Comparison of ENCODE assay signal across 8 cellular contexts in genomic region chr16:30122621-30123160, GRCh38. TPM values are rescaled to one million over a fixed set of nuclear protein-coding genes. Genes with fewer than 3 reads are reported as not detected.
DNase-seq lines count a peak whose midpoint lies in the region; ATAC-seq and TF ChIP-seq lines count a peak whose summit lies in the region.

No MANE protein-coding gene starts in this region.

- DNase-seq in CD14-positive monocyte (ENCODE audit: low spot score) (no peak), right atrium auricular region (ENCODE audit: low spot score) (no peak), sigmoid colon (no peak), NCI-H2107 (lab: John Stamatoyannopoulos, UW) (no peak)
- DNase-seq in activated T-helper 2 cell treated with anti-CD3 and anti-CD28 coated beads, Interferon-gamma antibody, Interleukin-2, Interleukin-4, amounts not matched to agents 10 μg/mL and 5 μg/mL and 100 μg/mL, durations not matched to agents 14 hours and 24 hours and 36 hours (ENCODE audit: low spot score): no peak
- no peak for DNase-seq in central memory CD4-positive, alpha-beta T cell

- peak overlapping the region; percentile 28 to 93 (median 79) for H3K27ac Mint-ChIP-seq in CD14-positive monocyte
- peak overlapping the region; percentile 85 for H3K27ac Mint-ChIP-seq in activated T-helper 2 cell treated with anti-CD3 and anti-CD28 coated beads, Interferon-gamma antibody, Interleukin-2, Interleukin-4, amounts not matched to agents 10 μg/mL and 5 μg/mL and 100 μg/mL, durations not matched to agents 14 hours and 24 hours and 36 hours

- H3K27me3 ChIP-seq in right atrium auricular region (no peaks in the 10 kb centered on the region), sigmoid colon (no peaks in the 10 kb centered on the region)

- no peak for TF ChIP-seq EP300 in sigmoid colon (IDR thresholded peaks at IDR 0.05)

- H3K9me3 ChIP-seq in right atrium auricular region (no peaks in the 10 kb centered on the region), sigmoid colon (no peaks in the 10 kb centered on the region)

- TF ChIP-seq CTCF in CD14-positive monocyte (IDR thresholded peaks at IDR 0.05): no peak
- no peak for TF ChIP-seq CTCF in right atrium auricular region (IDR thresholded peaks at IDR 0.05)
- TF ChIP-seq CTCF in sigmoid colon (IDR thresholded peaks at IDR 0.05): no peak

- H3K36me3 ChIP-seq in right atrium auricular region (peaks cover 28% of the 10 kb centered on the region), sigmoid colon (peaks cover 14 to 41% (median 19%) of the 10 kb centered on the region in 4 donors)

- H3K27me3 Mint-ChIP-seq in CD14-positive monocyte (ENCODE audit: low read depth in 3 of 3): peaks cover 0 to 4% (median 0%) of the 10 kb centered on the region in 3 donors
- no peaks in the 10 kb centered on the region for H3K27me3 Mint-ChIP-seq in activated T-helper 2 cell treated with anti-CD3 and anti-CD28 coated beads, Interferon-gamma antibody, Interleukin-2, Interleukin-4, amounts not matched to agents 10 μg/mL and 5 μg/mL and 100 μg/mL, durations not matched to agents 14 hours and 24 hours and 36 hours (ENCODE audit: low read depth)

- peak overlapping the region; percentile 88 to 97 for H3K27ac ChIP-seq in right atrium auricular region
- H3K27ac ChIP-seq in sigmoid colon: peak overlapping the region; percentile 93 to 98 (median 96)

- intact Hi-C loops in CD14-positive monocyte (cut with micrococcal nuclease) (loop anchor here (2.0 to 5.0 kb wide), 2 partner anchors 30 to 55 kb away; partner anchors contain the start of gene ALDOA (in 2 of the 2)), sigmoid colon (cut with DNase I) (loop anchor here (2.0 kb wide), 1 partner anchor 26 kb away; the partner anchor contains the start of gene YPEL3)
- intact Hi-C loops in activated T-helper 2 cell treated with anti-CD3 and anti-CD28 coated beads, Interferon-gamma antibody, Interleukin-2, Interleukin-4, amounts not matched to agents 10 μg/mL and 5 μg/mL and 100 μg/mL, durations not matched to agents 14 hours and 24 hours and 36 hours (cut with micrococcal nuclease): loop anchor here (5.0 kb wide), 1 partner anchor 285 kb away; the partner anchor contains the start of gene ZNF771

- H3K4me1 Mint-ChIP-seq in CD14-positive monocyte: peaks cover 24% of the 10 kb centered on the region
- peaks cover 19% of the 10 kb centered on the region for H3K4me1 Mint-ChIP-seq in activated T-helper 2 cell treated with anti-CD3 and anti-CD28 coated beads, Interferon-gamma antibody, Interleukin-2, Interleukin-4, amounts not matched to agents 10 μg/mL and 5 μg/mL and 100 μg/mL, durations not matched to agents 14 hours and 24 hours and 36 hours (ENCODE audit: low read depth)

- H3K9me3 Mint-ChIP-seq in CD14-positive monocyte: no peaks in the 10 kb centered on the region
- H3K9me3 Mint-ChIP-seq in activated T-helper 2 cell treated with anti-CD3 and anti-CD28 coated beads, Interferon-gamma antibody, Interleukin-2, Interleukin-4, amounts not matched to agents 10 μg/mL and 5 μg/mL and 100 μg/mL, durations not matched to agents 14 hours and 24 hours and 36 hours: no peaks in the 10 kb centered on the region

- H3K36me3 Mint-ChIP-seq in CD14-positive monocyte: peaks cover 22 to 36% of the 10 kb centered on the region in 2 donors
- H3K36me3 Mint-ChIP-seq in activated T-helper 2 cell treated with anti-CD3 and anti-CD28 coated beads, Interferon-gamma antibody, Interleukin-2, Interleukin-4, amounts not matched to agents 10 μg/mL and 5 μg/mL and 100 μg/mL, durations not matched to agents 14 hours and 24 hours and 36 hours (ENCODE audit: low read depth): peaks cover 19% of the 10 kb centered on the region

- H3K4me3 ChIP-seq in right atrium auricular region (peak overlapping the region; percentile 80 to 92), sigmoid colon (peak overlapping the region; percentile 97 to 99 (median 99))

- peak; percentile 12 for ATAC-seq in HG03521 (IDR thresholded peaks at IDR 0.05; ENCODE audit: unreplicated experiment)
- ATAC-seq in HG02571 (IDR thresholded peaks at IDR 0.05; ENCODE audit: unreplicated experiment): no peak

- WGBS in sigmoid colon, 2 donors: 1% methylated on average over 41 of the region's 41 CpGs

- peak overlapping the region; percentile 91 to 96 for H3K4me3 Mint-ChIP-seq in CD14-positive monocyte
- peak overlapping the region; percentile 89 for H3K4me3 Mint-ChIP-seq in activated T-helper 2 cell treated with anti-CD3 and anti-CD28 coated beads, Interferon-gamma antibody, Interleukin-2, Interleukin-4, amounts not matched to agents 10 μg/mL and 5 μg/mL and 100 μg/mL, durations not matched to agents 14 hours and 24 hours and 36 hours (ENCODE audit: low read depth)

- H3K4me1 ChIP-seq in right atrium auricular region: peaks cover 0 to 37% of the 10 kb centered on the region in 2 donors
- H3K4me1 ChIP-seq in sigmoid colon: peaks cover 0 to 38% (median 34%) of the 10 kb centered on the region in 4 donors

- TF ChIP-seq POLR2A in sigmoid colon (IDR thresholded peaks at IDR 0.05): no peak

RNA-seq across cellular contexts. Expression of gene MAPK3, which starts 0.3 kb away (rescaled TPM):
- polyA plus RNA-seq in CD14-positive monocyte (10 to 100 TPM in 1 of 2 donors, 1 to 10 TPM in 1; 8.1 to 10.2 TPM), sigmoid colon (100 to 1,000 TPM; 214 to 365 (median 321) TPM)
- total RNA-seq in activated T-helper 2 cell treated with anti-CD3 and anti-CD28 coated beads, Interferon-gamma antibody, Interleukin-2, Interleukin-4, amounts not matched to agents 10 μg/mL and 5 μg/mL and 100 μg/mL, durations not matched to agents 14 hours and 24 hours and 36 hours: 61.9 and 63.9 TPM in 2 replicates
- total RNA-seq in right atrium auricular region (10 to 100 TPM; 27.9 to 76.6 TPM), sigmoid colon (10 to 100 TPM; 43.8 to 59.9 (median 57.6) TPM)

RNA-seq across cellular contexts. Expression of gene GDPD3, which starts 9.4 kb away (rescaled TPM):
- not detected for polyA plus RNA-seq in CD14-positive monocyte
- total RNA-seq in activated T-helper 2 cell treated with anti-CD3 and anti-CD28 coated beads, Interferon-gamma antibody, Interleukin-2, Interleukin-4, amounts not matched to agents 10 μg/mL and 5 μg/mL and 100 μg/mL, durations not matched to agents 14 hours and 24 hours and 36 hours: 6.4 and 7.7 TPM in 2 replicates
- 1 to 10 TPM in 1 of 2 donors, not detected in 1; 1.7 TPM for total RNA-seq in right atrium auricular region
- 1 to 10 TPM in 3 of 4 donors, under 1 TPM in 1; 0.54 to 8.0 (median 2.9) TPM for total RNA-seq in sigmoid colon
- polyA plus RNA-seq in sigmoid colon: 10 to 100 TPM; 17.4 to 68.8 (median 19.0) TPM

RNA-seq across cellular contexts. Expression of gene YPEL3, which starts 26.7 kb away (rescaled TPM):
- polyA plus RNA-seq in CD14-positive monocyte (100 to 1,000 TPM; 182 to 235 TPM), sigmoid colon (100 to 1,000 TPM in 2 of 3 donors, 10 to 100 TPM in 1; 57.6 to 126 (median 107) TPM)
- total RNA-seq in activated T-helper 2 cell treated with anti-CD3 and anti-CD28 coated beads, Interferon-gamma antibody, Interleukin-2, Interleukin-4, amounts not matched to agents 10 μg/mL and 5 μg/mL and 100 μg/mL, durations not matched to agents 14 hours and 24 hours and 36 hours: 14.0 and 14.2 TPM in 2 replicates
- total RNA-seq in right atrium auricular region (100 to 1,000 TPM; 129 to 140 TPM), sigmoid colon (100 to 1,000 TPM in 2 of 4 donors, 10 to 100 TPM in 2; 82.1 to 110 (median 103) TPM)

RNA-seq across cellular contexts. Expression of gene TBX6, which starts 31.0 kb away (rescaled TPM):
- under 1 TPM; 0.10 to 0.11 TPM for polyA plus RNA-seq in CD14-positive monocyte
- total RNA-seq in activated T-helper 2 cell treated with anti-CD3 and anti-CD28 coated beads, Interferon-gamma antibody, Interleukin-2, Interleukin-4, amounts not matched to agents 10 μg/mL and 5 μg/mL and 100 μg/mL, durations not matched to agents 14 hours and 24 hours and 36 hours: 2.7 and 2.9 TPM in 2 replicates
- total RNA-seq in right atrium auricular region: under 1 TPM in 1 of 2 donors, not detected in 1; 0.43 TPM
- 1 to 10 TPM in 3 of 4 donors, under 1 TPM in 1; 0.54 to 1.7 (median 1.1) TPM for total RNA-seq in sigmoid colon
- polyA plus RNA-seq in sigmoid colon: 1 to 10 TPM in 1 of 3 donors, under 1 TPM in 2; 0.23 to 1.1 (median 0.60) TPM

RNA-seq across cellular contexts. Expression of gene PPP4C, which starts 46.9 kb away (rescaled TPM):
- 100 to 1,000 TPM; 279 to 388 TPM for polyA plus RNA-seq in CD14-positive monocyte
- 143 and 144 TPM in 2 replicates for total RNA-seq in activated T-helper 2 cell treated with anti-CD3 and anti-CD28 coated beads, Interferon-gamma antibody, Interleukin-2, Interleukin-4, amounts not matched to agents 10 μg/mL and 5 μg/mL and 100 μg/mL, durations not matched to agents 14 hours and 24 hours and 36 hours
- 10 to 100 TPM; 23.2 to 32.7 TPM for total RNA-seq in right atrium auricular region
- total RNA-seq in sigmoid colon: 10 to 100 TPM; 39.2 to 45.6 (median 43.6) TPM
- polyA plus RNA-seq in sigmoid colon: 100 to 1,000 TPM; 118 to 155 (median 146) TPM
